Comparison of ENCODE assay signal across 14 cellular contexts in genomic region chr6:120876405-120876804, GRCh38.
DNase-seq lines count a peak whose midpoint lies in the region; ATAC-seq and TF ChIP-seq lines count a peak whose summit lies in the region.
"Had no signal": no experiment of that assay in that cellular context is flagged by ENCODE, and none has a peak within 500 bp of the region (broad histone marks: within the 10 kb centered on the region; RNA-seq: fewer than 3 reads in every experiment).

No MANE protein-coding gene starts in this region.

- no peak for TF ChIP-seq CTCF in colonic mucosa (IDR thresholded peaks at IDR 0.05)

- ATAC-seq in GM18498 (IDR thresholded peaks at IDR 0.05; ENCODE audit: unreplicated experiment) = peak; percentile 57
- ATAC-seq in GM19463 (IDR thresholded peaks at IDR 0.05; ENCODE audit: unreplicated experiment) = peak; percentile 60
- ATAC-seq in HG02884 (IDR thresholded peaks at IDR 0.05; ENCODE audit: unreplicated experiment) = peak; percentile 59
- peak; percentile 40 for ATAC-seq in HG03565 (IDR thresholded peaks at IDR 0.05; ENCODE audit: unreplicated experiment)
- no peak for ATAC-seq in GM21515 (IDR thresholded peaks at IDR 0.05; ENCODE audit: unreplicated experiment)
- no peak for ATAC-seq in GM19035 (IDR thresholded peaks at IDR 0.05; ENCODE audit: unreplicated experiment)

- no peak overlapping the region for H3K4me3 ChIP-seq in colonic mucosa
- H3K4me3 ChIP-seq: dorsolateral prefrontal cortex, SK-N-MC, suprapubic skin had no signal

- no peak overlapping the region for H3K9ac ChIP-seq in colonic mucosa (ENCODE audit: low read depth in 2 of 2, low read length in 2 of 2)

- no peak for DNase-seq in colonic mucosa
- DNase-seq in COLO668 (lab: John Stamatoyannopoulos, UW; ENCODE audit: unreplicated experiment) = no peak
- DNase-seq: 8988T; activated effector memory CD4-positive, alpha-beta T cell treated with anti-CD3 and anti-CD28 coated beads, Interleukin-2, amount 50 U/mL, for 16 hours; CD4-positive, CD25-positive, alpha-beta regulatory T cell; dorsolateral prefrontal cortex had no signal

- H3K9me3 ChIP-seq in colonic mucosa = no peaks in the 10 kb centered on the region
- H3K9me3 ChIP-seq: suprapubic skin had no signal

- H3K36me3 ChIP-seq in colonic mucosa = no peaks in the 10 kb centered on the region
- H3K36me3 ChIP-seq: suprapubic skin had no signal

- intact Hi-C loops in colonic mucosa (cut with DNase I) = no loop called here

- no peaks in the 10 kb centered on the region for H3K4me1 ChIP-seq in colonic mucosa
- H3K4me1 ChIP-seq: suprapubic skin had no signal

- H3K27me3 ChIP-seq in colonic mucosa = no peaks in the 10 kb centered on the region
- H3K27me3 ChIP-seq: dorsolateral prefrontal cortex, suprapubic skin had no signal

- no peak overlapping the region for H3K27ac ChIP-seq in colonic mucosa
- H3K27ac ChIP-seq: dorsolateral prefrontal cortex, SK-N-MC, suprapubic skin had no signal

Comparison
In these comparisons a context has a peak if more than half of its experiments do, and no peak if none do; other contexts are left out.
1. ATAC-seq: peak in GM18498 (single experiment), GM19463 (single experiment), HG02884 (single experiment) and HG03565 (single experiment); none in GM21515 (single experiment) and GM19035 (single experiment).